In the genomic region with DNA sequence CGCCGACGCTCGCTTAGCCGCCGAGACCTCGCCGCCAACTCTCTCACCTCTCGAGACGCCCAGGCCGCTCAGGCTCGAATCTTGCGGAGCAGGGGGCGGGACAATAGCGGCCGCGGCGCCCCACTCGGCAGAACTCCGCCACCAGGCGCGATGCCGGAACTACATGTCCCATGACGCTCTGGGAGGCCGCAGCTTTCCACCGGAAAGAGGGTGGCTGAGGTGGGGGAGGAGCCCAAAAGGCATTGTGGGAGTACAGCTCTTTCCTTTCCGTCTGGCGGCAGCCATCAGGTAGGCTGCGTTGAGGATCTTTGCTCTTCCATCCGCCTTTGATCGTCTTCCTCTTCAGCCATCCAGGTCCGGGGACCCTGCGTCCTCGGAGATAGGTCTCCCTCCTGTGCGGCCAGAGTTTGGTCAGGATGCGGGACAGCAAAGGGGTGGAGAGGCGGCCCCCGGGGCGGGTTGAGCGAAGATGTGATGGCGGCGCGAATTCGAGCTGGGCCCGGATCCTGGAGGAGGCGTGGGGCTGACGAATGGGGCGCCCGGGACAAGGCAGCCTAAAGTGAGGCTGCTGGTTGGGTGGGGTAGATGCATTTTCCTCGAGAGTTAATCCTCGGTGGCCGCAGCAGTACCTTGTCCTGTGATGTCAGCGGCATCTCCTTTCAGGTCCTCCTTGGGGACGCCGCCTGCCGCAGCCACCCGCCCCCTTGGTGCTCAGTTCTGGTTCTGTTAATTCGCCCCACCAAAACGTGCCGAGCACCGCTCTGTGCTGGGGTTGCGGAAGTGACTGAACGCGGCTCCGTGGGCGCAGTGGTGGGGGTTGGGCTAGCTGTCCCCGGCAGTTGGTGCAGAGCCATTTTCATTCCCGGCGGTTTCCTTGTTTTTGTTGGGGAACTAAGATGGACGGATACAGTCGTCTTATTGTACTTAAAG, we compare ENCODE assay signal across 1 cellular context.
TF ChIP-seq lines count a peak whose summit lies in the region.

A gene (minus strand): TSS at position 105 of the 930 bp plus-strand sequence. CDS start 6,086 bp downstream, outside the sequence.
A gene (plus strand): TSS at position 247 of the 930 bp plus-strand sequence. CDS start 728 bp downstream, outside the sequence.

TF ChIP-seq in HepG2, 621 proteins besides CTCF, POLR2A, EP300 and RAD21 (continued from another document and continues in another):
- TF ChIP-seq, protein P1, sequence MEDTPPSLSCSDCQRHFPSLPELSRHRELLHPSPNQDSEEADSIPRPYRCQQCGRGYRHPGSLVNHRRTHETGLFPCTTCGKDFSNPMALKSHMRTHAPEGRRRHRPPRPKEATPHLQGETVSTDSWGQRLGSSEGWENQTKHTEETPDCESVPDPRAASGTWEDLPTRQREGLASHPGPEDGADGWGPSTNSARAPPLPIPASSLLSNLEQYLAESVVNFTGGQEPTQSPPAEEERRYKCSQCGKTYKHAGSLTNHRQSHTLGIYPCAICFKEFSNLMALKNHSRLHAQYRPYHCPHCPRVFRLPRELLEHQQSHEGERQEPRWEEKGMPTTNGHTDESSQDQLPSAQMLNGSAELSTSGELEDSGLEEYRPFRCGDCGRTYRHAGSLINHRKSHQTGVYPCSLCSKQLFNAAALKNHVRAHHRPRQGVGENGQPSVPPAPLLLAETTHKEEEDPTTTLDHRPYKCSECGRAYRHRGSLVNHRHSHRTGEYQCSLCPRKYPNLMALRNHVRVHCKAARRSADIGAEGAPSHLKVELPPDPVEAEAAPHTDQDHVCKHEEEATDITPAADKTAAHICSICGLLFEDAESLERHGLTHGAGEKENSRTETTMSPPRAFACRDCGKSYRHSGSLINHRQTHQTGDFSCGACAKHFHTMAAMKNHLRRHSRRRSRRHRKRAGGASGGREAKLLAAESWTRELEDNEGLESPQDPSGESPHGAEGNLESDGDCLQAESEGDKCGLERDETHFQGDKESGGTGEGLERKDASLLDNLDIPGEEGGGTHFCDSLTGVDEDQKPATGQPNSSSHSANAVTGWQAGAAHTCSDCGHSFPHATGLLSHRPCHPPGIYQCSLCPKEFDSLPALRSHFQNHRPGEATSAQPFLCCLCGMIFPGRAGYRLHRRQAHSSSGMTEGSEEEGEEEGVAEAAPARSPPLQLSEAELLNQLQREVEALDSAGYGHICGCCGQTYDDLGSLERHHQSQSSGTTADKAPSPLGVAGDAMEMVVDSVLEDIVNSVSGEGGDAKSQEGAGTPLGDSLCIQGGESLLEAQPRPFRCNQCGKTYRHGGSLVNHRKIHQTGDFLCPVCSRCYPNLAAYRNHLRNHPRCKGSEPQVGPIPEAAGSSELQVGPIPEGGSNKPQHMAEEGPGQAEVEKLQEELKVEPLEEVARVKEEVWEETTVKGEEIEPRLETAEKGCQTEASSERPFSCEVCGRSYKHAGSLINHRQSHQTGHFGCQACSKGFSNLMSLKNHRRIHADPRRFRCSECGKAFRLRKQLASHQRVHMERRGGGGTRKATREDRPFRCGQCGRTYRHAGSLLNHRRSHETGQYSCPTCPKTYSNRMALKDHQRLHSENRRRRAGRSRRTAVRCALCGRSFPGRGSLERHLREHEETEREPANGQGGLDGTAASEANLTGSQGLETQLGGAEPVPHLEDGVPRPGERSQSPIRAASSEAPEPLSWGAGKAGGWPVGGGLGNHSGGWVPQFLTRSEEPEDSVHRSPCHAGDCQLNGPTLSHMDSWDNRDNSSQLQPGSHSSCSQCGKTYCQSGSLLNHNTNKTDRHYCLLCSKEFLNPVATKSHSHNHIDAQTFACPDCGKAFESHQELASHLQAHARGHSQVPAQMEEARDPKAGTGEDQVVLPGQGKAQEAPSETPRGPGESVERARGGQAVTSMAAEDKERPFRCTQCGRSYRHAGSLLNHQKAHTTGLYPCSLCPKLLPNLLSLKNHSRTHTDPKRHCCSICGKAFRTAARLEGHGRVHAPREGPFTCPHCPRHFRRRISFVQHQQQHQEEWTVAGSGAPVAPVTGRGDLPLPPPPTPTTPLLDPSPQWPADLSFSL (CRISPR knock-in tag; IDR thresholded peaks at IDR 0.05): 0 out of 2 replicates have a peak, but pooled peaks have one; percentile 36
- TF ChIP-seq ZKSCAN1 (IDR thresholded peaks at IDR 0.05; ENCODE audit: low read length): peak; percentile 42; the same call in 1 of the 2 replicates
- TF ChIP-seq ZKSCAN5 (CRISPR knock-in tag; IDR thresholded peaks at IDR 0.05): 0 out of 2 replicates have a peak, but pooled peaks have one; percentile 41
- peak; percentile 46 for TF ChIP-seq HDAC1 (CRISPR knock-in tag; IDR thresholded peaks at IDR 0.05)
- TF ChIP-seq FOXK1 (CRISPR knock-in tag; IDR thresholded peaks at IDR 0.05; ENCODE audit: borderline replicate concordance, low read depth): peak; percentile 79; the same call in 1 of the 2 replicates
- no peak for TF ChIP-seq TCF12 (IDR thresholded peaks at IDR 0.05)
- peak; percentile 75; the same call in 1 of the 2 replicates for TF ChIP-seq TCF12 (CRISPR knock-in tag; IDR thresholded peaks at IDR 0.05)
- TF ChIP-seq ZNF124 (CRISPR knock-in tag; IDR thresholded peaks at IDR 0.05): peak; percentile 91
- TF ChIP-seq ZNF205 (CRISPR knock-in tag; IDR thresholded peaks at IDR 0.05): peak; percentile 92
- no peak for TF ChIP-seq CHD4 (IDR thresholded peaks at IDR 0.05; ENCODE audit: borderline replicate concordance, low read length)
- TF ChIP-seq, protein P2, sequence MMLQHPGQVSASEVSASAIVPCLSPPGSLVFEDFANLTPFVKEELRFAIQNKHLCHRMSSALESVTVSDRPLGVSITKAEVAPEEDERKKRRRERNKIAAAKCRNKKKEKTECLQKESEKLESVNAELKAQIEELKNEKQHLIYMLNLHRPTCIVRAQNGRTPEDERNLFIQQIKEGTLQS (CRISPR knock-in tag; IDR thresholded peaks at IDR 0.05): peak; percentile 49
- TF ChIP-seq NFKBIZ (CRISPR knock-in tag; IDR thresholded peaks at IDR 0.05): peak; percentile 23; the same call in 1 of the 2 replicates
- TF ChIP-seq, protein P3, sequence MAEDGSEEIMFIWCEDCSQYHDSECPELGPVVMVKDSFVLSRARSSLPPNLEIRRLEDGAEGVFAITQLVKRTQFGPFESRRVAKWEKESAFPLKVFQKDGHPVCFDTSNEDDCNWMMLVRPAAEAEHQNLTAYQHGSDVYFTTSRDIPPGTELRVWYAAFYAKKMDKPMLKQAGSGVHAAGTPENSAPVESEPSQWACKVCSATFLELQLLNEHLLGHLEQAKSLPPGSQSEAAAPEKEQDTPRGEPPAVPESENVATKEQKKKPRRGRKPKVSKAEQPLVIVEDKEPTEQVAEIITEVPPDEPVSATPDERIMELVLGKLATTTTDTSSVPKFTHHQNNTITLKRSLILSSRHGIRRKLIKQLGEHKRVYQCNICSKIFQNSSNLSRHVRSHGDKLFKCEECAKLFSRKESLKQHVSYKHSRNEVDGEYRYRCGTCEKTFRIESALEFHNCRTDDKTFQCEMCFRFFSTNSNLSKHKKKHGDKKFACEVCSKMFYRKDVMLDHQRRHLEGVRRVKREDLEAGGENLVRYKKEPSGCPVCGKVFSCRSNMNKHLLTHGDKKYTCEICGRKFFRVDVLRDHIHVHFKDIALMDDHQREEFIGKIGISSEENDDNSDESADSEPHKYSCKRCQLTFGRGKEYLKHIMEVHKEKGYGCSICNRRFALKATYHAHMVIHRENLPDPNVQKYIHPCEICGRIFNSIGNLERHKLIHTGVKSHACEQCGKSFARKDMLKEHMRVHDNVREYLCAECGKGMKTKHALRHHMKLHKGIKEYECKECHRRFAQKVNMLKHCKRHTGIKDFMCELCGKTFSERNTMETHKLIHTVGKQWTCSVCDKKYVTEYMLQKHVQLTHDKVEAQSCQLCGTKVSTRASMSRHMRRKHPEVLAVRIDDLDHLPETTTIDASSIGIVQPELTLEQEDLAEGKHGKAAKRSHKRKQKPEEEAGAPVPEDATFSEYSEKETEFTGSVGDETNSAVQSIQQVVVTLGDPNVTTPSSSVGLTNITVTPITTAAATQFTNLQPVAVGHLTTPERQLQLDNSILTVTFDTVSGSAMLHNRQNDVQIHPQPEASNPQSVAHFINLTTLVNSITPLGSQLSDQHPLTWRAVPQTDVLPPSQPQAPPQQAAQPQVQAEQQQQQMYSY (CRISPR knock-in tag; IDR thresholded peaks at IDR 0.05): no peak
- TF ChIP-seq MIER2 (CRISPR knock-in tag; IDR thresholded peaks at IDR 0.05): peak; percentile 55
- peak; percentile 73; the same call in 1 of the 2 replicates for TF ChIP-seq ZNF264 (CRISPR knock-in tag; IDR thresholded peaks at IDR 0.05)
- TF ChIP-seq ZNF33B (CRISPR knock-in tag; IDR thresholded peaks at IDR 0.05): 0 out of 2 replicates have a peak, but pooled peaks have one; percentile 49
- TF ChIP-seq TOE1 (CRISPR knock-in tag; IDR thresholded peaks at IDR 0.05): peak; percentile 74
- TF ChIP-seq, protein P4, sequence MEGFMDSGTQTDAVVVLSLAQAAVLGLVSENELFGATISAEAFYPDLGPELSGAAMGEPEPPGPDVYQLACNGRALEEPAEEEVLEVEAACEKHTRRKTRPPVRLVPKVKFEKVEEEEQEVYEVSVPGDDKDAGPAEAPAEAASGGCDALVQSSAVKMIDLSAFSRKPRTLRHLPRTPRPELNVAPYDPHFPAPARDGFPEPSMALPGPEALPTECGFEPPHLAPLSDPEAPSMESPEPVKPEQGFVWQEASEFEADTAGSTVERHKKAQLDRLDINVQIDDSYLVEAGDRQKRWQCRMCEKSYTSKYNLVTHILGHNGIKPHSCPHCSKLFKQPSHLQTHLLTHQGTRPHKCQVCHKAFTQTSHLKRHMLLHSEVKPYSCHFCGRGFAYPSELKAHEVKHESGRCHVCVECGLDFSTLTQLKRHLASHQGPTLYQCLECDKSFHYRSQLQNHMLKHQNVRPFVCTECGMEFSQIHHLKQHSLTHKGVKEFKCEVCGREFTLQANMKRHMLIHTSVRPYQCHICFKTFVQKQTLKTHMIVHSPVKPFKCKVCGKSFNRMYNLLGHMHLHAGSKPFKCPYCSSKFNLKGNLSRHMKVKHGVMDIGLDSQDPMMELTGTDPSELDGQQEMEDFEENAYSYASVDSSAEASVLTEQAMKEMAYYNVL (CRISPR knock-in tag; IDR thresholded peaks at IDR 0.05; ENCODE audit: borderline replicate concordance): peak; percentile 62
- TF ChIP-seq, protein P5, sequence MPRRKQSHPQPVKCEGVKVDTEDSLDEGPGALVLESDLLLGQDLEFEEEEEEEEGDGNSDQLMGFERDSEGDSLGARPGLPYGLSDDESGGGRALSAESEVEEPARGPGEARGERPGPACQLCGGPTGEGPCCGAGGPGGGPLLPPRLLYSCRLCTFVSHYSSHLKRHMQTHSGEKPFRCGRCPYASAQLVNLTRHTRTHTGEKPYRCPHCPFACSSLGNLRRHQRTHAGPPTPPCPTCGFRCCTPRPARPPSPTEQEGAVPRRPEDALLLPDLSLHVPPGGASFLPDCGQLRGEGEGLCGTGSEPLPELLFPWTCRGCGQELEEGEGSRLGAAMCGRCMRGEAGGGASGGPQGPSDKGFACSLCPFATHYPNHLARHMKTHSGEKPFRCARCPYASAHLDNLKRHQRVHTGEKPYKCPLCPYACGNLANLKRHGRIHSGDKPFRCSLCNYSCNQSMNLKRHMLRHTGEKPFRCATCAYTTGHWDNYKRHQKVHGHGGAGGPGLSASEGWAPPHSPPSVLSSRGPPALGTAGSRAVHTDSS (CRISPR knock-in tag; conservative IDR thresholded peaks at IDR 0.05): no peak
- TF ChIP-seq, protein P6, sequence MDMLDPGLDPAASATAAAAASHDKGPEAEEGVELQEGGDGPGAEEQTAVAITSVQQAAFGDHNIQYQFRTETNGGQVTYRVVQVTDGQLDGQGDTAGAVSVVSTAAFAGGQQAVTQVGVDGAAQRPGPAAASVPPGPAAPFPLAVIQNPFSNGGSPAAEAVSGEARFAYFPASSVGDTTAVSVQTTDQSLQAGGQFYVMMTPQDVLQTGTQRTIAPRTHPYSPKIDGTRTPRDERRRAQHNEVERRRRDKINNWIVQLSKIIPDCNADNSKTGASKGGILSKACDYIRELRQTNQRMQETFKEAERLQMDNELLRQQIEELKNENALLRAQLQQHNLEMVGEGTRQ (IDR thresholded peaks at IDR 0.05; ENCODE audit: low read depth, low read length): no peak
- TF ChIP-seq, protein P6 (CRISPR knock-in tag; IDR thresholded peaks at IDR 0.05; ENCODE audit: borderline replicate concordance): peak; percentile 37; the same call in 1 of the 2 replicates
- TF ChIP-seq, protein P7, sequence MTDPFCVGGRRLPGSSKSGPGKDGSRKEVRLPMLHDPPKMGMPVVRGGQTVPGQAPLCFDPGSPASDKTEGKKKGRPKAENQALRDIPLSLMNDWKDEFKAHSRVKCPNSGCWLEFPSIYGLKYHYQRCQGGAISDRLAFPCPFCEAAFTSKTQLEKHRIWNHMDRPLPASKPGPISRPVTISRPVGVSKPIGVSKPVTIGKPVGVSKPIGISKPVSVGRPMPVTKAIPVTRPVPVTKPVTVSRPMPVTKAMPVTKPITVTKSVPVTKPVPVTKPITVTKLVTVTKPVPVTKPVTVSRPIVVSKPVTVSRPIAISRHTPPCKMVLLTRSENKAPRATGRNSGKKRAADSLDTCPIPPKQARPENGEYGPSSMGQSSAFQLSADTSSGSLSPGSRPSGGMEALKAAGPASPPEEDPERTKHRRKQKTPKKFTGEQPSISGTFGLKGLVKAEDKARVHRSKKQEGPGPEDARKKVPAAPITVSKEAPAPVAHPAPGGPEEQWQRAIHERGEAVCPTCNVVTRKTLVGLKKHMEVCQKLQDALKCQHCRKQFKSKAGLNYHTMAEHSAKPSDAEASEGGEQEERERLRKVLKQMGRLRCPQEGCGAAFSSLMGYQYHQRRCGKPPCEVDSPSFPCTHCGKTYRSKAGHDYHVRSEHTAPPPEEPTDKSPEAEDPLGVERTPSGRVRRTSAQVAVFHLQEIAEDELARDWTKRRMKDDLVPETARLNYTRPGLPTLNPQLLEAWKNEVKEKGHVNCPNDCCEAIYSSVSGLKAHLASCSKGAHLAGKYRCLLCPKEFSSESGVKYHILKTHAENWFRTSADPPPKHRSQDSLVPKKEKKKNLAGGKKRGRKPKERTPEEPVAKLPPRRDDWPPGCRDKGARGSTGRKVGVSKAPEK (CRISPR knock-in tag; IDR thresholded peaks at IDR 0.05; ENCODE audit: borderline replicate concordance): peak; percentile 63; the same call in 1 of the 2 replicates
